Comparison of ENCODE assay signal across 8 cellular contexts in genomic region chr2:56749152-56749752, GRCh38.
DNase-seq lines count a peak whose midpoint lies in the region; ATAC-seq, FAIRE-seq and TF ChIP-seq lines count a peak whose summit lies in the region.

No MANE protein-coding gene starts in this region.

- H3K4me3 ChIP-seq in body of pancreas (no peak overlapping the region), lower lobe of right lung (no peak overlapping the region), coronary artery (no peak overlapping the region)

- H3K27me3 ChIP-seq in body of pancreas (no peaks in the 10 kb centered on the region), lower lobe of right lung (ENCODE audit: low read depth) (no peaks in the 10 kb centered on the region)

- H3K9me3 ChIP-seq in body of pancreas = no peaks in the 10 kb centered on the region
- no peaks in the 10 kb centered on the region for H3K9me3 ChIP-seq in lower lobe of right lung

- no peaks in the 10 kb centered on the region for H3K36me3 Mint-ChIP-seq in stimulated activated naive B cell treated with anti-CD40 and anti-IgM and Interleukin-4, amounts not matched to agents 10 μg/mL and 1 μg/mL and 100 μg/mL, for 72 hours

- no peaks in the 10 kb centered on the region for H3K9me3 Mint-ChIP-seq in stimulated activated naive B cell treated with anti-CD40 and anti-IgM and Interleukin-4, amounts not matched to agents 10 μg/mL and 1 μg/mL and 100 μg/mL, for 72 hours

- peak in 6 of 7 experiments; percentile 38 to 69 (median 56) for TF ChIP-seq CTCF in body of pancreas (IDR thresholded peaks at IDR 0.05)
- TF ChIP-seq CTCF in lower lobe of right lung (IDR thresholded peaks at IDR 0.05) = peak; percentile 45
- no peak for TF ChIP-seq CTCF in coronary artery (IDR thresholded peaks at IDR 0.05)

- H3K4me3 Mint-ChIP-seq in stimulated activated naive B cell treated with anti-CD40 and anti-IgM and Interleukin-4, amounts not matched to agents 10 μg/mL and 1 μg/mL and 100 μg/mL, for 72 hours = no peak overlapping the region

- no peaks in the 10 kb centered on the region for H3K27me3 Mint-ChIP-seq in stimulated activated naive B cell treated with anti-CD40 and anti-IgM and Interleukin-4, amounts not matched to agents 10 μg/mL and 1 μg/mL and 100 μg/mL, for 72 hours

- DNase-seq in AML-193 (lab: John Stamatoyannopoulos, UW) (peak; percentile 11 to 28), NCI-H1048 (lab: John Stamatoyannopoulos, UW) (peak; percentile 12), body of pancreas (no peak), lower lobe of right lung (no peak), coronary artery (ENCODE audit: low spot score) (no peak), GM19239 (ENCODE audit: insufficient read length, low spot score) (no peak)
- DNase-seq in stimulated activated naive B cell treated with anti-CD40 and anti-IgM and Interleukin-4, amounts not matched to agents 10 μg/mL and 1 μg/mL and 100 μg/mL, for 72 hours = no peak

- H3K36me3 ChIP-seq in body of pancreas (replicated peaks in 1 of 2; ENCODE audit: insufficient read depth in 1 of 2, low read depth in 2 of 2) (no peaks in the 10 kb centered on the region), lower lobe of right lung (no peaks in the 10 kb centered on the region)

- 12 to 13% methylated on average over 2 of the region's 2 CpGs for WGBS in body of pancreas, 2 donors

- FAIRE-seq in GM19239 (lab: Jason Lieb, UNC) = no peak

- no peaks in the 10 kb centered on the region for H3K4me1 Mint-ChIP-seq in stimulated activated naive B cell treated with anti-CD40 and anti-IgM and Interleukin-4, amounts not matched to agents 10 μg/mL and 1 μg/mL and 100 μg/mL, for 72 hours

- no peak for TF ChIP-seq POLR2A in body of pancreas (IDR thresholded peaks at IDR 0.05)

- H3K27ac ChIP-seq in body of pancreas (no peak overlapping the region), lower lobe of right lung (no peak overlapping the region), coronary artery (no peak overlapping the region)

- no peaks in the 10 kb centered on the region for H3K4me1 ChIP-seq in body of pancreas
- no peaks in the 10 kb centered on the region for H3K4me1 ChIP-seq in lower lobe of right lung

- H3K27ac Mint-ChIP-seq in stimulated activated naive B cell treated with anti-CD40 and anti-IgM and Interleukin-4, amounts not matched to agents 10 μg/mL and 1 μg/mL and 100 μg/mL, for 72 hours = no peak overlapping the region

- ATAC-seq in GM18868 (IDR thresholded peaks at IDR 0.05; ENCODE audit: unreplicated experiment) (peak; percentile 68), body of pancreas (peak; percentile 59), lower lobe of right lung (peak in 1 of 2 donors; percentile 55)
- no peak for ATAC-seq in stimulated activated naive B cell treated with anti-CD40 and anti-IgM and Interleukin-4, amounts not matched to agents 10 μg/mL and 1 μg/mL and 100 μg/mL, for 72 hours (replicated peaks)

- intact Hi-C loops in body of pancreas (cut with DNase I) = no loop called here
- intact Hi-C loops in lower lobe of right lung (cut with DNase I) = no loop called here

Comparison
In these comparisons a context has a peak if more than half of its experiments do, and no peak if none do; other contexts are left out.
1. DNase-seq: peak in AML-193 (2 of 2) and NCI-H1048 (single experiment); none in body of pancreas (0 of 4), lower lobe of right lung (single experiment), stimulated activated naive B cell treated with anti-CD40 and anti-IgM and Interleukin-4, amounts not matched to agents 10 μg/mL and 1 μg/mL and 100 μg/mL, for 72 hours (single experiment), coronary artery (single experiment) and GM19239 (single experiment).
2. ATAC-seq: peak in GM18868 (single experiment) and body of pancreas (single experiment); none in stimulated activated naive B cell treated with anti-CD40 and anti-IgM and Interleukin-4, amounts not matched to agents 10 μg/mL and 1 μg/mL and 100 μg/mL, for 72 hours (0 of 2).